8 cellular contexts compared by ENCODE assay signal in genomic region chr1:102191723-102192122, GRCh38.
DNase-seq lines count a peak whose midpoint lies in the region; ATAC-seq and TF ChIP-seq lines count a peak whose summit lies in the region.

No MANE protein-coding gene starts in this region.

- no peaks in the 10 kb centered on the region for H3K36me3 ChIP-seq in mesenchymal stem cell (ENCODE audit: control insufficient read depth in 1 of 2, insufficient read depth in 2 of 2, low read depth in 1 of 2, low read length in 2 of 2)

- H2BK12ac ChIP-seq in mesenchymal stem cell (ENCODE audit: low read length in 2 of 2) = no peak overlapping the region

- POLR2A ChIA-PET in MCF 10A (lab: Yijun Ruan, JAX) = no interaction called here

- H4K8ac ChIP-seq in mesenchymal stem cell (ENCODE audit: low read length) = no peak overlapping the region

- WGBS in mesenchymal stem cell = no CpG with 5 or more reads among the region's 2 CpGs

- no peaks in the 10 kb centered on the region for H3K36me3 Mint-ChIP-seq in MCF 10A (ENCODE audit: insufficient read depth, unreplicated experiment)

- no peak overlapping the region for H3K4ac ChIP-seq in mesenchymal stem cell (ENCODE audit: low read depth in 1 of 2, low read length in 2 of 2)

- H2BK5ac ChIP-seq in mesenchymal stem cell (ENCODE audit: low read depth, low read length, poor library complexity, severe bottlenecking) = no peak overlapping the region

- H3K4me3 Mint-ChIP-seq in MCF 10A (ENCODE audit: unreplicated experiment) = no peak overlapping the region

- H3K4me2 ChIP-seq in mesenchymal stem cell (ENCODE audit: low read length, poor library complexity, severe bottlenecking) = no peak overlapping the region

- no TSS peak for BruUV-seq in MCF 10A (replicated peaks; lab: Mats Ljungman, UMichigan)

- H3K9me3 ChIP-seq in mesenchymal stem cell (ENCODE audit: control insufficient read depth, low read length) = no peaks in the 10 kb centered on the region

- intact Hi-C loops in MCF 10A (cut with micrococcal nuclease) = loop anchor here (1.0 kb wide), 4 partner anchors 198 to 671 kb away; no protein-coding TSS in a partner anchor

- peaks cover 64% of the 10 kb centered on the region for H3K27me3 Mint-ChIP-seq in MCF 10A (ENCODE audit: insufficient read depth, unreplicated experiment)

- H3K27me3 ChIP-seq in mesenchymal stem cell (ENCODE audit: control insufficient read depth in 1 of 2, insufficient read depth in 1 of 2, low read length in 2 of 2) = no peaks in the 10 kb centered on the region

- H3K23ac ChIP-seq in mesenchymal stem cell (ENCODE audit: low read length in 2 of 2) = no peak overlapping the region

- no peak overlapping the region for H3K27ac ChIP-seq in mesenchymal stem cell (ENCODE audit: low read length, poor library complexity, severe bottlenecking)

- H3K79me1 ChIP-seq in mesenchymal stem cell (replicated peaks; ENCODE audit: low read length, poor library complexity, severe bottlenecking) = no peaks in the 10 kb centered on the region

- no peak overlapping the region for H3K4me3 ChIP-seq in mesenchymal stem cell (ENCODE audit: insufficient read depth in 1 of 2, low read depth in 1 of 2, low read length in 2 of 2)

- no peaks in the 10 kb centered on the region for H3K4me1 Mint-ChIP-seq in MCF 10A (ENCODE audit: insufficient read depth, unreplicated experiment)

- no peak overlapping the region for H2AFZ ChIP-seq in mesenchymal stem cell (ENCODE audit: low read depth, low read length)

- H3K27ac Mint-ChIP-seq in MCF 10A (ENCODE audit: low read depth, unreplicated experiment) = no peak overlapping the region

- no peak overlapping the region for H2AK5ac ChIP-seq in mesenchymal stem cell (ENCODE audit: low read length, severe bottlenecking)

- TF ChIP-seq CTCF in MCF 10A (IDR thresholded peaks at IDR 0.05; ENCODE audit: unreplicated experiment) = peak; percentile 35

- H3K4me1 ChIP-seq in mesenchymal stem cell (ENCODE audit: control insufficient read depth, insufficient read depth, low read depth, low read length) = no peaks in the 10 kb centered on the region

- H3K9me3 Mint-ChIP-seq in MCF 10A (ENCODE audit: unreplicated experiment) = no peaks in the 10 kb centered on the region

- no peak overlapping the region for H3K18ac ChIP-seq in mesenchymal stem cell (ENCODE audit: low read depth in 1 of 2, low read length in 2 of 2)

- no peak overlapping the region for H3K9ac ChIP-seq in mesenchymal stem cell (ENCODE audit: low read length)

- H2BK120ac ChIP-seq in mesenchymal stem cell (ENCODE audit: low read depth, low read length) = no peak overlapping the region

- H3K14ac ChIP-seq in mesenchymal stem cell (ENCODE audit: low read length in 2 of 2) = no peak overlapping the region

- peak; percentile 53 for ATAC-seq in HG02610 (IDR thresholded peaks at IDR 0.05; ENCODE audit: unreplicated experiment)
- ATAC-seq in HG03280 (IDR thresholded peaks at IDR 0.05; ENCODE audit: unreplicated experiment) = no peak

- H2BK15ac ChIP-seq in mesenchymal stem cell (ENCODE audit: low read depth, poor library complexity, severe bottlenecking) = no peak overlapping the region

- CTCF ChIA-PET in MCF 10A (lab: Yijun Ruan, JAX) = interaction anchor here (0.8 to 3.3 kb wide), 6 partner anchors 18 to 672 kb away, joined by 3 to 16 read pairs (median 4); no protein-coding TSS in a partner anchor

- DNase-seq in ELR (ENCODE audit: low read depth) (peak; percentile 60), NCI-H345 (lab: John Stamatoyannopoulos, UW) (peak; percentile 79), MCF 10A (ENCODE audit: unreplicated experiment) (peak; percentile 74), mesenchymal stem cell (peak; percentile 56), activated T-cell treated with anti-CD3 and anti-CD28 coated beads for 4 hours (no peak)
- no peak for DNase-seq in stimulated activated CD4-positive, alpha-beta T cell treated with anti-CD3 and anti-CD28 coated beads, Interleukin-12 subunit alpha, Interleukin-12 subunit beta, amount 100 ng/mL, for 4 hours

- H4K91ac ChIP-seq in mesenchymal stem cell (ENCODE audit: low read length) = no peak overlapping the region

Comparison
In these comparisons a context has a peak if more than half of its experiments do, and no peak if none do; other contexts are left out.
1. DNase-seq: peak in ELR (single experiment), NCI-H345 (single experiment), MCF 10A (single experiment) and mesenchymal stem cell (single experiment); none in stimulated activated CD4-positive, alpha-beta T cell treated with anti-CD3 and anti-CD28 coated beads, Interleukin-12 subunit alpha, Interleukin-12 subunit beta, amount 100 ng/mL, for 4 hours (single experiment) and activated T-cell treated with anti-CD3 and anti-CD28 coated beads for 4 hours (single experiment).